ENCODE assay signal across 36 cellular contexts in genomic region chr17:79322216-79323123, GRCh38.
"Had no signal": no experiment of that assay in that cellular context is flagged by ENCODE, and none has a peak within 500 bp of the region (broad histone marks: within the 10 kb centered on the region; RNA-seq: fewer than 3 reads in every experiment).

No MANE protein-coding gene starts in this region.

- ATAC-seq: activated CD8-positive, alpha-beta memory T cell treated with anti-CD3 and anti-CD28 coated beads, Interleukin-2, amount 10 ng/mL, durations not matched to agents 7 days and 5 days; PC-3; Right ventricle myocardium inferior had no signal

- DNase-seq: activated B cell treated with CpG ODN at 0.5 μM for 24 hours; activated CD4-positive, alpha-beta memory T cell treated with anti-CD3 and anti-CD28 coated beads, Interleukin-2, amount 10 ng/mL, durations not matched to agents 7 days and 5 days; activated CD4-positive, alpha-beta T cell treated with anti-CD3 and anti-CD28 coated beads for 1 hour; activated CD4-positive, alpha-beta T cell treated with anti-CD3 and anti-CD28 coated beads for 48 hours; activated CD8-positive, alpha-beta memory T cell treated with anti-CD3 and anti-CD28 coated beads for 24 hours; activated CD8-positive, alpha-beta memory T cell treated with anti-CD3 and anti-CD28 coated beads, Interleukin-2, amount 10 ng/mL, durations not matched to agents 7 days and 5 days; activated CD8-positive, alpha-beta memory T cell treated with anti-CD3 and anti-CD28 coated beads, Interleukin-2, amount 50 U/mL, for 48 hours; activated effector memory CD4-positive, alpha-beta T cell treated with Interleukin-2 at 50 U/mL for 16 hours; activated naive CD4-positive, alpha-beta T cell; activated naive CD4-positive, alpha-beta T cell treated with anti-CD3 and anti-CD28 coated beads, Interleukin-2, amount 50 U/mL, for 16 hours; activated naive CD8-positive, alpha-beta T cell treated with anti-CD3 and anti-CD28 coated beads for 36 hours; activated T-cell treated with anti-CD3 and anti-CD28 coated beads, Interleukin-2, amount 50 U/mL, for 48 hours; amniotic stem cell; MM.1S; MV-4-11; NCI-H1092; NCI-H1417; NCI-H146; NCI-H1930; NCI-H2081 treated with DMSO at 0.1 percent for 48 hours; NCI-H226; NCI-H524 treated with DMSO at 0.1 percent for 48 hours; NK-92 treated with Interleukin-12 subunit alpha and Interleukin-12 subunit beta, amount 100 ng/mL, for 24 hours; PC-3; Peyer's patch; RPMI8226; SW 1271; T-helper 1 cell; T-helper 2 cell; T-helper 9 cell had no signal

- H3K27ac ChIP-seq: ascending aorta, cardiac muscle cell, KMS-11, Peyer's patch, VCaP had no signal

- FAIRE-seq: colon had no signal

- H3K4me3 ChIP-seq: ascending aorta, cardiac muscle cell, Peyer's patch had no signal

- H3K4me1 ChIP-seq: ascending aorta, Peyer's patch had no signal

- H3K36me3 ChIP-seq: ascending aorta, cardiac muscle cell, Peyer's patch had no signal

- H3K9me3 ChIP-seq: ascending aorta, Peyer's patch had no signal

- H3K9ac ChIP-seq: KMS-11 had no signal
